Comparison of ENCODE assay signal across 8 cellular contexts in genomic region chr12:42568952-42569916, GRCh38.
DNase-seq lines count a peak whose midpoint lies in the region; ATAC-seq and TF ChIP-seq lines count a peak whose summit lies in the region.

No MANE protein-coding gene starts in this region.

- in situ Hi-C loops in astrocyte of the spinal cord (cut with HindIII; ENCODE audit: low sequenced_read_pairs), result no loop called here

- peak; percentile 12 for DNase-seq in NCI-H2029 treated with DMSO at 0.1 percent for 48 hours (lab: John Stamatoyannopoulos, UW)
- DNase-seq in NCI-H2029 (lab: John Stamatoyannopoulos, UW), result no peak
- peak; percentile 38 for DNase-seq in NCI-H2171 (lab: John Stamatoyannopoulos, UW)
- DNase-seq in astrocyte of the spinal cord (ENCODE audit: low read depth, low spot score), result peak; percentile 66
- DNase-seq in kidney glomerular epithelial cell (lab: John Stamatoyannopoulos, UW), result peak; percentile 54
- DNase-seq in HuH-7 (ENCODE audit: low spot score), result no peak
- no peak for DNase-seq in T1000 (lab: John Stamatoyannopoulos, UW)

- H3K4me3 ChIP-seq in astrocyte of the spinal cord (ENCODE audit: low read depth, low read length), result no peak overlapping the region

- peak; percentile 74 for ATAC-seq in HG02798 (IDR thresholded peaks at IDR 0.05; ENCODE audit: poor library complexity, unreplicated experiment)

- peak; percentile 59 for TF ChIP-seq CTCF in astrocyte of the spinal cord (IDR thresholded peaks at IDR 0.05; ENCODE audit: low read depth, low read length)

Comparison
In these comparisons a context has a peak if more than half of its experiments do, and no peak if none do; other contexts are left out.
1. DNase-seq: peak in NCI-H2029 treated with DMSO at 0.1 percent for 48 hours (single experiment), NCI-H2171 (single experiment), astrocyte of the spinal cord (single experiment) and kidney glomerular epithelial cell (single experiment); none in NCI-H2029 (single experiment), HuH-7 (single experiment) and T1000 (single experiment).